Comparison of ENCODE assay signal across 11 cellular contexts in genomic region chr6:52209672-52210626, GRCh38.
DNase-seq lines count a peak whose midpoint lies in the region; ATAC-seq lines count a peak whose summit lies in the region.
"Had no signal": no experiment of that assay in that cellular context is flagged by ENCODE, and none has a peak within 500 bp of the region (broad histone marks: within the 10 kb centered on the region; RNA-seq: fewer than 3 reads in every experiment).

No MANE protein-coding gene starts in this region.

- DNase-seq in NCI-H2227 treated with DMSO at 0.1 percent for 48 hours (lab: John Stamatoyannopoulos, UW): no peak
- DNase-seq in NCI-H446 (lab: John Stamatoyannopoulos, UW): no peak
- DNase-seq in foreskin melanocyte: no peak
- no peak for DNase-seq in NCI-H1048 (lab: John Stamatoyannopoulos, UW)
- DNase-seq: NCI-H345, psoas muscle had no signal

- peak; percentile 89 for ATAC-seq in GM18517 (IDR thresholded peaks at IDR 0.05; ENCODE audit: unreplicated experiment)
- peak; percentile 89 for ATAC-seq in GM19455 (IDR thresholded peaks at IDR 0.05; ENCODE audit: unreplicated experiment)
- ATAC-seq in HG02870 (IDR thresholded peaks at IDR 0.05; ENCODE audit: unreplicated experiment): peak; percentile 74
- ATAC-seq in HG03521 (IDR thresholded peaks at IDR 0.05; ENCODE audit: unreplicated experiment): peak; percentile 85
- ATAC-seq: psoas muscle, Right ventricle myocardium inferior had no signal
